ENCODE assay signal across 8 cellular contexts in genomic region chr2:54572636-54573531, GRCh38.
DNase-seq lines count a peak whose midpoint lies in the region; ATAC-seq and TF ChIP-seq lines count a peak whose summit lies in the region.

No MANE protein-coding gene starts in this region.

- no peak for TF ChIP-seq CTCF in left lung (IDR thresholded peaks at IDR 0.05)
- TF ChIP-seq CTCF in thoracic aorta (IDR thresholded peaks at IDR 0.05) = no peak

- H3K27ac ChIP-seq in left lung (peak overlapping the region; percentile 75 to 83), thoracic aorta (peak overlapping the region; percentile 62 to 74)

- intact Hi-C loops in left lung (cut with DNase I) = no loop called here

- no peaks in the 10 kb centered on the region for H3K36me3 ChIP-seq in left lung
- H3K36me3 ChIP-seq in thoracic aorta = no peaks in the 10 kb centered on the region

- no peak overlapping the region for H3K4me3 ChIP-seq in left lung
- peak overlapping the region; percentile 40 for H3K4me3 ChIP-seq in thoracic aorta

- H3K27ac Mint-ChIP-seq in activated naive CD4-positive, alpha-beta T cell treated with anti-CD3 and anti-CD28 coated beads, Interleukin-2, amount 50 U/mL, for 72 hours = peak overlapping the region; percentile 95 to 96

- peak; percentile 54 for DNase-seq in stimulated activated CD4-positive, alpha-beta T cell treated with anti-CD3 and anti-CD28 coated beads, Interleukin-15, amount 100 ng/mL, for 24 hours
- DNase-seq in stimulated activated CD4-positive, alpha-beta T cell treated with anti-CD3 and anti-CD28 coated beads, Interleukin-12 subunit alpha, Interleukin-12 subunit beta, amount 100 ng/mL, for 4 hours = no peak
- DNase-seq in activated naive CD4-positive, alpha-beta T cell treated with anti-CD3 and anti-CD28 coated beads, Interleukin-2, amount 50 U/mL, for 72 hours (ENCODE audit: low spot score in 2 of 2) = peak in 1 of 2 donors; percentile 76
- no peak for DNase-seq in left lung
- no peak for DNase-seq in thoracic aorta (ENCODE audit: low spot score)
- DNase-seq in GOT3 (lab: John Stamatoyannopoulos, UW) = no peak
- DNase-seq in DMS79 treated with DMSO at 0.1 percent for 48 hours (lab: John Stamatoyannopoulos, UW) = no peak

- H3K4me1 ChIP-seq in left lung (peaks cover 58 to 100% of the 10 kb centered on the region in 2 donors), thoracic aorta (ENCODE audit: control insufficient read depth in 1 of 2, low read depth in 2 of 2) (peaks cover 40 to 93% of the 10 kb centered on the region in 2 donors)

- ATAC-seq in activated naive CD4-positive, alpha-beta T cell treated with anti-CD3 and anti-CD28 coated beads, Interleukin-2, amount 50 U/mL, for 72 hours = peak; percentile 54
- peak; percentile 4 for ATAC-seq in left lung
- no peak for ATAC-seq in thoracic aorta (ENCODE audit: insufficient number of reproducible peaks, low FRiP score, low read depth)
- no peak for ATAC-seq in HG03432 (IDR thresholded peaks at IDR 0.05; ENCODE audit: unreplicated experiment)

- H3K36me3 Mint-ChIP-seq in activated naive CD4-positive, alpha-beta T cell treated with anti-CD3 and anti-CD28 coated beads, Interleukin-2, amount 50 U/mL, for 72 hours = peaks cover 18 to 19% of the 10 kb centered on the region in 2 donors

- H3K9me3 ChIP-seq in left lung (no peaks in the 10 kb centered on the region), thoracic aorta (no peaks in the 10 kb centered on the region)

- H3K27me3 ChIP-seq in left lung (no peaks in the 10 kb centered on the region), thoracic aorta (replicated peaks; ENCODE audit: insufficient read depth) (no peaks in the 10 kb centered on the region)

- H3K9me3 Mint-ChIP-seq in activated naive CD4-positive, alpha-beta T cell treated with anti-CD3 and anti-CD28 coated beads, Interleukin-2, amount 50 U/mL, for 72 hours = peaks cover 6 to 8% of the 10 kb centered on the region in 2 donors

Comparison
In these comparisons a context has a peak if more than half of its experiments do, and no peak if none do; other contexts are left out.
1. ATAC-seq: peak in activated naive CD4-positive, alpha-beta T cell treated with anti-CD3 and anti-CD28 coated beads, Interleukin-2, amount 50 U/mL, for 72 hours (2 of 2) and left lung (single experiment); none in thoracic aorta (single experiment) and HG03432 (single experiment).